In the genomic region with DNA sequence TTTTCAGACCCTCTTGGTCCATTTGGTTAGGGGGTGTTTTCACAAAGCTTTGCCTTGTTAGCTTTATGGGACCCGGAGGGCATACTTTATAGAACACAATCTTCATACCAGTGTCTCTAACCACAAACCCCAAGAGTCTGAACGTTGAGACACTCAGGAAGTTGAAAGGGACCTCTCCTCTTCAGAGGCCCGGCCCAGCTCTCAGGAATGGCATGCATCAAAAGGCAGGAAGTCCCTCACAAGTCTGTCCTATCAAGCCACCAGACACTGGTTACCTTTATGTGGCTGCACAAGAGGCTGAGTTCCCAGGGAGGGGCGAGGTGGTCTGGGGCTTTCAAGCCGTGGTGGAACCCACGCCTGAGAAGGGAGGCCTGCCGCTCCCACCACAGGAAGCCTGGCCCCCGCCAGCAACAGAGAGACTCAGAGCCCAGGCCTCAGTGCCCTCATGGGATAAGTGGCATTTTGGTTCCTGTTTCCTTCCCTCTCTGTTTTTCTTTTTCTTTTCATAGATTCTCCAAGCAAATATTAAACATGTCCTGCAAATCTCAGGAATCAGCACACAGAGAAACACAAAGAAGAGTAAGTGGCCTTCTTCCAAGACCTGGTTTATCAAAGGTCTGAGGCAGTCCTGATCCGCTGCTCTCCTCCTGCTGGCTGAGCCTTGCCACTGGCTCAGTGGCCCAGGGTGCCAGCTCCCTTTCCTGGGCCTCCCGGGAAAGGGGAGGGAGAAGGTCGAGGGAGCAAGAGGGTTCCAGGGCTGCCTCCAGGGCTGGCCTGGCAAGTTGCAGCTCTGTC, we compare ENCODE assay signal across 8 cellular contexts. TPM values are rescaled to one million over a fixed set of nuclear protein-coding genes. Genes with fewer than 3 reads are reported as not detected.
DNase-seq lines count a peak whose midpoint lies in the region; ATAC-seq, FAIRE-seq and TF ChIP-seq lines count a peak whose summit lies in the region.
"Not testable (repeated sequence)": the region's sequence is repeated elsewhere in the genome, so short reads cannot be mapped to it uniquely, and the experiment has no call there.

No MANE protein-coding gene starts in this region.

- not testable (repeated sequence) for H3K4me3 ChIP-seq in choroid plexus epithelial cell (ENCODE audit: low read depth, low read length); mesodermal cell (ENCODE audit: extremely low read depth, insufficient read depth, low read length, poor library complexity, severe bottlenecking)

- H3K36me3 Mint-ChIP-seq in activated T-cell treated with anti-CD3 and anti-CD28 coated beads, Interleukin-2, amount 50 U/mL, for 24 hours (ENCODE audit: low read depth), result not testable (repeated sequence)

- peak; percentile 81 for DNase-seq in ELR (ENCODE audit: low read depth)
- not testable (repeated sequence) for DNase-seq in HTR-8/SVneo (ENCODE audit: insufficient read length, low spot score); choroid plexus epithelial cell (ENCODE audit: low read depth)
- DNase-seq in SKM-1 treated with dmso at 0.1 percent for 144 hours (lab: John Stamatoyannopoulos, UW; ENCODE audit: unreplicated experiment), result peak; percentile 27
- DNase-seq in activated T-cell treated with anti-CD3 and anti-CD28 coated beads, Interleukin-2, amount 50 U/mL, for 24 hours, result peak; percentile 62
- DNase-seq in stimulated activated naive CD8-positive, alpha-beta T cell treated with anti-CD3 and anti-CD28 coated beads, Interleukin-15, Interleukin-2, amounts not matched to agents 100 U/mL and 50 U/mL, for 24 hours, result peak; percentile 42

- H3K27ac Mint-ChIP-seq in activated T-cell treated with anti-CD3 and anti-CD28 coated beads, Interleukin-2, amount 50 U/mL, for 24 hours, result peak overlapping the region; percentile 84

- not testable (repeated sequence) for H3K9me3 ChIP-seq in mesodermal cell (ENCODE audit: control insufficient read depth, low read length)

- H3K9me3 Mint-ChIP-seq in activated T-cell treated with anti-CD3 and anti-CD28 coated beads, Interleukin-2, amount 50 U/mL, for 24 hours, result not testable (repeated sequence)

- H3K36me3 ChIP-seq in mesodermal cell (ENCODE audit: control insufficient read depth, insufficient read depth, low read length), result not testable (repeated sequence)

- H3K4me1 ChIP-seq in mesodermal cell (ENCODE audit: control insufficient read depth, insufficient read depth, low read length, poor library complexity, severe bottlenecking), result peaks cover 27% of the 10 kb centered on the region

- peak; percentile 24 for TF ChIP-seq CTCF in choroid plexus epithelial cell (conservative IDR thresholded peaks at IDR 0.05; ENCODE audit: low read depth, low read length)

- FAIRE-seq in HTR-8/SVneo (lab: Jason Lieb, UNC), result peak; percentile 87

- 75 to 78% methylated on average over 6 to 8 of the region's 11 CpGs for WGBS in mesodermal cell (ENCODE audit: insufficient coverage in 2 of 2), 2 experiments

- peak; percentile 74 for ATAC-seq in GM21786 (IDR thresholded peaks at IDR 0.05; ENCODE audit: unreplicated experiment)
- ATAC-seq in stimulated activated naive CD8-positive, alpha-beta T cell treated with anti-CD3 and anti-CD28 coated beads, Interleukin-15, Interleukin-2, amounts not matched to agents 100 U/mL and 50 U/mL, for 24 hours, result peak; percentile 68

- peak overlapping the region; percentile 59 for H3K4me3 Mint-ChIP-seq in activated T-cell treated with anti-CD3 and anti-CD28 coated beads, Interleukin-2, amount 50 U/mL, for 24 hours

- not testable (repeated sequence) for H3K27me3 Mint-ChIP-seq in activated T-cell treated with anti-CD3 and anti-CD28 coated beads, Interleukin-2, amount 50 U/mL, for 24 hours

- H3K27ac ChIP-seq in mesodermal cell (ENCODE audit: low read depth, low read length, severe bottlenecking), result peak overlapping the region; percentile 75

- H3K4me1 Mint-ChIP-seq in activated T-cell treated with anti-CD3 and anti-CD28 coated beads, Interleukin-2, amount 50 U/mL, for 24 hours (ENCODE audit: low read depth), result peaks cover 53% of the 10 kb centered on the region

RNA-seq across cellular contexts. Expression of a gene that starts 50.6 kb away (rescaled TPM):
- 177 TPM for polyA plus RNA-seq in mesodermal cell (2013, experiment 1 of 2)
- 184 TPM for polyA plus RNA-seq in mesodermal cell (2013, experiment 2 of 2)
